In the genomic region with DNA sequence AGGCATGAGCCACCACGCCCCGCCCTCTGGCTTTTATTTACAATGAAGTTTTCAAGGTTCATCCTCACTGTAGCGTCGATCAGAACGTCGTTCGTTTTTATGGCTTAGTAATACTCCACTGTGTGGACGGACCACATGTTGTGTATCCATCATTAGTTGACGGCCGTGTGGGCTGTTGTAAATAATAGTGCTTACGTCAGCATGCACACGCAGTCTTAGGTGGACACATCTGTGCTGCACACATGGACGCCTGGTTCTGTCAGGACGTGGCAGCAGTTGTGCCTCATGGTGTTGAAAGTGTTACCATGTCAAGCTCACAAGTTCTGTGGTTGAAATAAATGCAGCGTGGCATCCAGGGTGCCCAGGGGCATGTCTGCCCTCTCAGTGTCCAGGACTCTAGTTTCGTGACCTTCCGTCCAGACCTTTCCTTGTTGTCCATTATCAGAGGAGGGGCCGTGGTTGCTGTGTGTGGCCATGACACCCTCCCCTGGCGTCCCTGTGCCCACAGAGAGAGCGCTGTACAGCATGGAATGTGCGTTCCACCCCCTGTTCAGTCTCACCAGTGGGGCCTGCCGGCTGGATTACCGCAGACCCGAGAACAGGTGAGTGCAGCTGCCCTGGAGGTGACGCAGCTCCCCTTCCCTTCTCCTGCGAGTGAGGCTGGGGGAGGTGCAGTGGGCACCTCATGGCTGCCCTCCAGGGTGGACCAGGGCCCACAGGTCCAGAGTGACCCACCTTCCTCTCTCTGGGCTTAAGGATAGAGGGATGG, we compare ENCODE assay signal across 15 cellular contexts. TPM values are rescaled to one million over a fixed set of nuclear protein-coding genes. Genes with fewer than 3 reads are reported as not detected.
DNase-seq lines count a peak whose midpoint lies in the region; ATAC-seq, FAIRE-seq and TF ChIP-seq lines count a peak whose summit lies in the region.
"Had no signal": no experiment of that assay in that cellular context is flagged by ENCODE, and none has a peak within 500 bp of the region (broad histone marks: within the 10 kb centered on the region; RNA-seq: fewer than 3 reads in every experiment).

No MANE protein-coding gene starts in this region.

- H4K20me1 ChIP-seq in HepG2 (ENCODE audit: insufficient read depth, low read length) = peaks cover 5% of the 10 kb centered on the region; the same call in 1 of the 2 replicates

- TF ChIP-seq POLR2A in HepG2 (IDR thresholded peaks at IDR 0.05; ENCODE audit: insufficient read depth in 1 of 2, low read depth in 2 of 2, low read length in 2 of 2) = peak in 1 of 2 experiments; percentile 33; a peak in 1 of 4 replicates
- no peak for TF ChIP-seq POLR2A in right lobe of liver (IDR thresholded peaks at IDR 0.05)

- no peak overlapping the region for H3K27ac ChIP-seq in HepG2 (ENCODE audit: extremely low read length, insufficient read depth, low read length)
- no peak overlapping the region for H3K27ac ChIP-seq in right lobe of liver
- H3K27ac ChIP-seq in neuronal stem cell (replicated peaks; ENCODE audit: low read length) = no peak overlapping the region

- no peak overlapping the region for H3K4me3 ChIP-seq in HepG2 (replicated peaks in 1 of 3; ENCODE audit: insufficient read depth in 1 of 3, low read depth in 2 of 3, low read length in 3 of 3)
- no peak overlapping the region for H3K4me3 ChIP-seq in right lobe of liver
- no peak overlapping the region for H3K4me3 ChIP-seq in bronchial epithelial cell (ENCODE audit: low read depth, low read length)
- no peak overlapping the region for H3K4me3 ChIP-seq in neuronal stem cell (ENCODE audit: low read length in 2 of 2)

- intact Hi-C loops in HepG2 (cut with micrococcal nuclease; ENCODE audit: unreplicated experiment) (no loop called here), right lobe of liver (cut with DNase I) (no loop called here)

- no peak for TF ChIP-seq RAD21 in HepG2 (CRISPR knock-in tag; IDR thresholded peaks at IDR 0.05)

- peaks cover 54 to 89% of the 10 kb centered on the region in 2 experiments for H3K36me3 ChIP-seq in HepG2 (replicated peaks in 1 of 2; ENCODE audit: control insufficient read depth in 1 of 2, insufficient read depth in 2 of 2, low read length in 2 of 2)
- peaks cover 0 to 87% (median 32%) of the 10 kb centered on the region in 4 donors for H3K36me3 ChIP-seq in right lobe of liver
- peaks cover 40% of the 10 kb centered on the region for H3K36me3 ChIP-seq in bronchial epithelial cell (ENCODE audit: control insufficient read depth, insufficient read depth, low read length)
- H3K36me3 ChIP-seq in neuronal stem cell (replicated peaks in 1 of 2; ENCODE audit: control insufficient read depth in 2 of 2, insufficient read depth in 2 of 2, low read length in 2 of 2) = peaks cover 50 to 95% of the 10 kb centered on the region in 2 donors

- H2BK120ac ChIP-seq in neuronal stem cell (ENCODE audit: low read depth, low read length) = no peak overlapping the region

- POLR2A ChIA-PET in HepG2 (lab: Yijun Ruan, JAX) = no interaction called here

- H3K4ac ChIP-seq in neuronal stem cell (ENCODE audit: low read length) = no peak overlapping the region

- no TSS peak for BruUV-seq in HepG2 (replicated peaks; lab: Mats Ljungman, UMichigan)

- H3K27me3 ChIP-seq in HepG2 (ENCODE audit: control insufficient read depth in 1 of 2, insufficient read depth in 2 of 2, low read length in 2 of 2) (no peaks in the 10 kb centered on the region), right lobe of liver (no peaks in the 10 kb centered on the region), bronchial epithelial cell (ENCODE audit: control insufficient read depth, insufficient read depth, low read length) (no peaks in the 10 kb centered on the region), neuronal stem cell (ENCODE audit: control insufficient read depth in 3 of 3, insufficient read depth in 3 of 3, low read depth in 1 of 3, low read length in 3 of 3) (no peaks in the 10 kb centered on the region)

- FAIRE-seq in HepG2 (lab: Jason Lieb, UNC) (no peak), bronchial epithelial cell (lab: Jason Lieb, UNC) (peak; percentile 95)
- FAIRE-seq: GM18507, H54 had no signal

- no peak overlapping the region for H2AK5ac ChIP-seq in neuronal stem cell (ENCODE audit: low read depth, low read length)

- no peak overlapping the region for H2BK15ac ChIP-seq in neuronal stem cell (ENCODE audit: low read length)

- CTCF ChIA-PET in HepG2 (lab: Yijun Ruan, JAX; ENCODE audit: low intra/inter-chr PET ratio, low total read pairs) = no interaction called here

- H3K4me2 ChIP-seq in HepG2 (ENCODE audit: low read depth, low read length) (no peak overlapping the region), neuronal stem cell (ENCODE audit: insufficient read depth, low read length, poor library complexity, severe bottlenecking) (no peak overlapping the region)

- H3K79me2 ChIP-seq in HepG2 (ENCODE audit: insufficient read depth, low read length) = no peaks in the 10 kb centered on the region

- peak overlapping the region; percentile 5 for H3K23ac ChIP-seq in neuronal stem cell (ENCODE audit: low read depth, low read length, poor library complexity)

- H3K9ac ChIP-seq in HepG2 (ENCODE audit: insufficient read depth, low read depth, low read length) = no peak overlapping the region
- H3K9ac ChIP-seq in neuronal stem cell (ENCODE audit: low read depth, low read length, poor library complexity) = no peak overlapping the region

- no peak overlapping the region for H2BK12ac ChIP-seq in neuronal stem cell (ENCODE audit: low read length)

- no peak overlapping the region for H3K14ac ChIP-seq in neuronal stem cell (ENCODE audit: low read length)

- H3K9me3 ChIP-seq in HepG2 (ENCODE audit: low read length) (no peaks in the 10 kb centered on the region), right lobe of liver (no peaks in the 10 kb centered on the region), neuronal stem cell (replicated peaks in 1 of 2; ENCODE audit: control insufficient read depth in 2 of 2, insufficient read depth in 1 of 2, low read depth in 1 of 2, low read length in 2 of 2) (no peaks in the 10 kb centered on the region)

- TF ChIP-seq EP300 in HepG2 (IDR thresholded peaks at IDR 0.05; ENCODE audit: low read depth in 2 of 2, low read length in 2 of 2) = no peak
- TF ChIP-seq EP300 in HepG2 (CRISPR knock-in tag; IDR thresholded peaks at IDR 0.05; ENCODE audit: borderline replicate concordance) = no peak

- WGBS in HepG2 (ENCODE audit: low lambda C conversion rate) = 95% methylated on average over 26 of the region's 26 CpGs
- WGBS in right lobe of liver (ENCODE audit: insufficient coverage, low coverage, low lambda C conversion rate, missing lambda C conversion rate) = 90% methylated on average over 13 of the region's 26 CpGs
- no CpG with 5 or more reads among the region's 26 CpGs for WGBS in neuronal stem cell (ENCODE audit: extremely low coverage in 2 of 2, insufficient read length in 2 of 2, insufficient replicate concordance in 1 of 2), 2 donors

- no peak overlapping the region for H2BK5ac ChIP-seq in neuronal stem cell (ENCODE audit: low read length)

- H4K91ac ChIP-seq in neuronal stem cell (ENCODE audit: low read depth, low read length, poor library complexity) = no peak overlapping the region

- no peak for DNase-seq in HepG2 (ENCODE audit: low spot score)
- no peak for DNase-seq in right lobe of liver
- DNase-seq in bronchial epithelial cell (ENCODE audit: low read depth) = no peak
- no peak for DNase-seq in neuronal stem cell (ENCODE audit: low spot score)
- DNase-seq in SW480 (ENCODE audit: low spot score) = no peak
- no peak for DNase-seq in activated naive CD4-positive, alpha-beta T cell treated with anti-CD3 and anti-CD28 coated beads, Interleukin-2, amount 50 U/mL, for 16 hours
- DNase-seq in iPS-NIHi11 (ENCODE audit: low spot score) = no peak
- DNase-seq: 8988T; ACHN; C1 segment of cervical spinal cord; Calu3; CD4-positive, alpha-beta T cell; DMS 273 treated with DMSO at 0.1 percent for 48 hours had no signal

- H3K4me1 ChIP-seq in HepG2 (ENCODE audit: insufficient read depth, low read length) (no peaks in the 10 kb centered on the region), right lobe of liver (no peaks in the 10 kb centered on the region), neuronal stem cell (ENCODE audit: control insufficient read depth in 2 of 2, insufficient read depth in 1 of 2, low read depth in 1 of 2, low read length in 2 of 2) (no peaks in the 10 kb centered on the region)

- in situ Hi-C loops in HepG2 (cut with HindIII; ENCODE audit: extremely low pct_ligation_motif_present, low pct_unique_long_range_greater_than_20kb) = no loop called here

- no peak overlapping the region for H3K18ac ChIP-seq in neuronal stem cell (ENCODE audit: low read length)

- H3K79me1 ChIP-seq in neuronal stem cell (ENCODE audit: low read depth, low read length) = peaks cover 6% of the 10 kb centered on the region

- H2AFZ ChIP-seq in HepG2 (ENCODE audit: low read length) (no peak overlapping the region), neuronal stem cell (ENCODE audit: low read length) (no peak overlapping the region)

- ATAC-seq in HepG2 (no peak), right lobe of liver (no peak)

- TF ChIP-seq CTCF in HepG2 (CRISPR knock-in tag; IDR thresholded peaks at IDR 0.05) (no peak), right lobe of liver (IDR thresholded peaks at IDR 0.05) (no peak), bronchial epithelial cell (IDR thresholded peaks at IDR 0.05; ENCODE audit: insufficient read depth, low read length, severe bottlenecking) (no peak)

- H4K8ac ChIP-seq in neuronal stem cell (ENCODE audit: low read depth, low read length) = no peak overlapping the region

RNA-seq across cellular contexts. Expression of a gene that starts 22.3 kb away (rescaled TPM):
- total RNA-seq in HepG2 (2016; rRNA removed; fragmentation: Illumina TruSeq; extraction: Trizol) (98.4 and 138 TPM in 2 replicates), right lobe of liver (10 to 100 TPM; 66.6 to 91.6 (median 77.9) TPM), bronchial epithelial cell (69.5 and 140 TPM in 2 replicates)
- total RNA-seq in HepG2 (2016; cell fraction: cytosol; rRNA removed; fragmentation: Illumina TruSeq; extraction: Trizol; ENCODE audit: low read depth) = 70.6 and 87.2 TPM in 2 replicates
- 75.7 and 144 TPM in 2 replicates for total RNA-seq in HepG2 (2016; cell fraction: insoluble cytoplasmic fraction; rRNA removed; fragmentation: Illumina TruSeq; extraction: Trizol)
- 50.6 and 58.6 TPM in 2 replicates for total RNA-seq in HepG2 (2016; cell fraction: membrane; rRNA removed; fragmentation: Illumina TruSeq; extraction: Trizol)
- 110 and 124 TPM in 2 replicates for total RNA-seq in HepG2 (2016; cell fraction: nucleus; rRNA removed; fragmentation: Illumina TruSeq; extraction: Trizol)
- 206 and 274 TPM in 2 replicates for polyA plus RNA-seq in HepG2 (2011; rRNA removed)
- 65.2 and 80.6 TPM in 2 replicates for polyA plus RNA-seq in HepG2 (2011; cell fraction: cytosol; rRNA removed)
- 1,625 and 1,754 TPM in 2 replicates for polyA plus RNA-seq in HepG2 (2011; cell fraction: nucleus; rRNA removed)
- 188 and 209 TPM in 2 replicates for polyA plus RNA-seq in HepG2 (2012)
- 17.8 and 22.1 TPM in 2 replicates for polyA plus RNA-seq in HepG2 (2016; cell fraction: cytosol; fragmentation: Illumina TruSeq; extraction: Trizol; ENCODE audit: low read depth)
- polyA plus RNA-seq in HepG2 (2016; cell fraction: insoluble cytoplasmic fraction; fragmentation: Illumina TruSeq; extraction: Trizol; ENCODE audit: low read depth) = 69.5 and 77.6 TPM in 2 replicates
- polyA plus RNA-seq in HepG2 (2016; cell fraction: membrane; fragmentation: Illumina TruSeq; extraction: Trizol; ENCODE audit: low read depth) = 24.7 and 32.6 TPM in 2 replicates
- polyA plus RNA-seq in HepG2 (2016; cell fraction: nucleus; fragmentation: Illumina TruSeq; extraction: Trizol; ENCODE audit: insufficient read depth, low read depth) = 312 and 330 TPM in 2 replicates
- polyA minus RNA-seq in HepG2 (2011; rRNA and poly(A)+ RNA removed; ENCODE audit: low replicate concordance) = 107 and 121 TPM in 2 replicates
- 35.2 and 43.3 TPM in 2 replicates for polyA minus RNA-seq in HepG2 (2011; cell fraction: cytosol; rRNA and poly(A)+ RNA removed)
- polyA minus RNA-seq in HepG2 (2011; cell fraction: nucleus; rRNA and poly(A)+ RNA removed) = 166 and 179 TPM in 2 replicates
- 136 TPM for polyA plus RNA-seq in neuronal stem cell (2013, experiment 1 of 2)
- 136 TPM for polyA plus RNA-seq in neuronal stem cell (2013, experiment 2 of 2)

RNA-seq across cellular contexts. Expression of a gene that starts 23.0 kb away (rescaled TPM):
- total RNA-seq in HepG2 (2016; rRNA removed; fragmentation: Illumina TruSeq; extraction: Trizol) = 7.2 and 9.1 TPM in 2 replicates
- total RNA-seq in HepG2 (2016; cell fraction: cytosol; rRNA removed; fragmentation: Illumina TruSeq; extraction: Trizol; ENCODE audit: low read depth) = 3.5 and 3.7 TPM in 2 replicates
- 8.1 and 8.7 TPM in 2 replicates for total RNA-seq in HepG2 (2016; cell fraction: insoluble cytoplasmic fraction; rRNA removed; fragmentation: Illumina TruSeq; extraction: Trizol)
- 8.1 and 9.5 TPM in 2 replicates for total RNA-seq in HepG2 (2016; cell fraction: membrane; rRNA removed; fragmentation: Illumina TruSeq; extraction: Trizol)
- total RNA-seq in HepG2 (2016; cell fraction: nucleus; rRNA removed; fragmentation: Illumina TruSeq; extraction: Trizol) = 7.2 and 7.7 TPM in 2 replicates
- 14.8 and 20.0 TPM in 2 replicates for polyA plus RNA-seq in HepG2 (2011; rRNA removed)
- polyA plus RNA-seq in HepG2 (2011; cell fraction: cytosol; rRNA removed) = 14.8 and 18.9 TPM in 2 replicates
- 89.3 and 96.4 TPM in 2 replicates for polyA plus RNA-seq in HepG2 (2011; cell fraction: nucleus; rRNA removed)
- 6.5 and 12.0 TPM in 2 replicates for polyA plus RNA-seq in HepG2 (2012)
- 2.9 and 3.1 TPM in 2 replicates for polyA plus RNA-seq in HepG2 (2016; cell fraction: cytosol; fragmentation: Illumina TruSeq; extraction: Trizol; ENCODE audit: low read depth)
- 6.7 and 7.1 TPM in 2 replicates for polyA plus RNA-seq in HepG2 (2016; cell fraction: insoluble cytoplasmic fraction; fragmentation: Illumina TruSeq; extraction: Trizol; ENCODE audit: low read depth)
- polyA plus RNA-seq in HepG2 (2016; cell fraction: membrane; fragmentation: Illumina TruSeq; extraction: Trizol; ENCODE audit: low read depth) = 6.5 and 7.5 TPM in 2 replicates
- 17.7 and 19.3 TPM in 2 replicates for polyA plus RNA-seq in HepG2 (2016; cell fraction: nucleus; fragmentation: Illumina TruSeq; extraction: Trizol; ENCODE audit: insufficient read depth, low read depth)
- polyA minus RNA-seq in HepG2 (2011; rRNA and poly(A)+ RNA removed; ENCODE audit: low replicate concordance) = 23.7 and 30.7 TPM in 2 replicates
- 5.4 and 5.5 TPM in 2 replicates for polyA minus RNA-seq in HepG2 (2011; cell fraction: cytosol; rRNA and poly(A)+ RNA removed)
- polyA minus RNA-seq in HepG2 (2011; cell fraction: nucleus; rRNA and poly(A)+ RNA removed) = 16.0 and 17.0 TPM in 2 replicates
- 1 to 10 TPM in 2 of 6 experiments, under 1 TPM in 4; 0.31 to 1.6 (median 0.77) TPM for total RNA-seq in right lobe of liver
- total RNA-seq in bronchial epithelial cell = 1.6 and 4.1 TPM in 2 replicates
- 2.1 TPM for polyA plus RNA-seq in neuronal stem cell (2013, experiment 1 of 2)
- polyA plus RNA-seq in neuronal stem cell (2013, experiment 2 of 2) = 2.1 TPM

RNA-seq across cellular contexts. Expression of a gene that starts 27.5 kb away (rescaled TPM):
- 161 and 185 TPM in 2 replicates for total RNA-seq in HepG2 (2016; rRNA removed; fragmentation: Illumina TruSeq; extraction: Trizol)
- 94.2 and 96.8 TPM in 2 replicates for total RNA-seq in HepG2 (2016; cell fraction: cytosol; rRNA removed; fragmentation: Illumina TruSeq; extraction: Trizol; ENCODE audit: low read depth)
- 145 and 195 TPM in 2 replicates for total RNA-seq in HepG2 (2016; cell fraction: insoluble cytoplasmic fraction; rRNA removed; fragmentation: Illumina TruSeq; extraction: Trizol)
- 140 and 142 TPM in 2 replicates for total RNA-seq in HepG2 (2016; cell fraction: membrane; rRNA removed; fragmentation: Illumina TruSeq; extraction: Trizol)
- total RNA-seq in HepG2 (2016; cell fraction: nucleus; rRNA removed; fragmentation: Illumina TruSeq; extraction: Trizol) = 81.3 and 94.7 TPM in 2 replicates
- 110 and 152 TPM in 2 replicates for polyA plus RNA-seq in HepG2 (2011; rRNA removed)
- 84.2 and 120 TPM in 2 replicates for polyA plus RNA-seq in HepG2 (2011; cell fraction: cytosol; rRNA removed)
- polyA plus RNA-seq in HepG2 (2011; cell fraction: nucleus; rRNA removed) = 168 and 179 TPM in 2 replicates
- polyA plus RNA-seq in HepG2 (2012) = 45.2 and 119 TPM in 2 replicates
- 63.1 and 64.3 TPM in 2 replicates for polyA plus RNA-seq in HepG2 (2016; cell fraction: cytosol; fragmentation: Illumina TruSeq; extraction: Trizol; ENCODE audit: low read depth)
- 127 and 159 TPM in 2 replicates for polyA plus RNA-seq in HepG2 (2016; cell fraction: insoluble cytoplasmic fraction; fragmentation: Illumina TruSeq; extraction: Trizol; ENCODE audit: low read depth)
- 87.3 and 99.0 TPM in 2 replicates for polyA plus RNA-seq in HepG2 (2016; cell fraction: membrane; fragmentation: Illumina TruSeq; extraction: Trizol; ENCODE audit: low read depth)
- polyA plus RNA-seq in HepG2 (2016; cell fraction: nucleus; fragmentation: Illumina TruSeq; extraction: Trizol; ENCODE audit: insufficient read depth, low read depth) = 138 and 154 TPM in 2 replicates
- 34.9 and 340 TPM in 2 replicates for polyA minus RNA-seq in HepG2 (2011; rRNA and poly(A)+ RNA removed; ENCODE audit: low replicate concordance)
- 99.4 and 107 TPM in 2 replicates for polyA minus RNA-seq in HepG2 (2011; cell fraction: cytosol; rRNA and poly(A)+ RNA removed)
- polyA minus RNA-seq in HepG2 (2011; cell fraction: nucleus; rRNA and poly(A)+ RNA removed) = 34.8 and 42.6 TPM in 2 replicates
- under 1 TPM in 4 of 6 experiments, not detected in 2; 0.13 to 0.86 (median 0.36) TPM for total RNA-seq in right lobe of liver
- 23.7 and 24.5 TPM in 2 replicates for total RNA-seq in bronchial epithelial cell
- 121 TPM for polyA plus RNA-seq in neuronal stem cell (2013, experiment 1 of 2)
- polyA plus RNA-seq in neuronal stem cell (2013, experiment 2 of 2) = 119 TPM

RNA-seq across cellular contexts. Expression of a gene that starts 52.9 kb away (rescaled TPM):
- total RNA-seq in HepG2 (2016; rRNA removed; fragmentation: Illumina TruSeq; extraction: Trizol) = 98.5 and 107 TPM in 2 replicates
- 134 and 176 TPM in 2 replicates for total RNA-seq in HepG2 (2016; cell fraction: cytosol; rRNA removed; fragmentation: Illumina TruSeq; extraction: Trizol; ENCODE audit: low read depth)
- 103 and 113 TPM in 2 replicates for total RNA-seq in HepG2 (2016; cell fraction: insoluble cytoplasmic fraction; rRNA removed; fragmentation: Illumina TruSeq; extraction: Trizol)
- total RNA-seq in HepG2 (2016; cell fraction: membrane; rRNA removed; fragmentation: Illumina TruSeq; extraction: Trizol) = 127 and 160 TPM in 2 replicates
- 48.8 and 61.5 TPM in 2 replicates for total RNA-seq in HepG2 (2016; cell fraction: nucleus; rRNA removed; fragmentation: Illumina TruSeq; extraction: Trizol)
- polyA plus RNA-seq in HepG2 (2011; rRNA removed) = 98.2 and 108 TPM in 2 replicates
- 100 and 138 TPM in 2 replicates for polyA plus RNA-seq in HepG2 (2011; cell fraction: cytosol; rRNA removed)
- polyA plus RNA-seq in HepG2 (2011; cell fraction: nucleus; rRNA removed) = 490 and 545 TPM in 2 replicates
- 37.2 and 56.0 TPM in 2 replicates for polyA plus RNA-seq in HepG2 (2012)
- polyA plus RNA-seq in HepG2 (2016; cell fraction: cytosol; fragmentation: Illumina TruSeq; extraction: Trizol; ENCODE audit: low read depth) = 170 and 205 TPM in 2 replicates
- polyA plus RNA-seq in HepG2 (2016; cell fraction: insoluble cytoplasmic fraction; fragmentation: Illumina TruSeq; extraction: Trizol; ENCODE audit: low read depth) = 116 and 132 TPM in 2 replicates
- polyA plus RNA-seq in HepG2 (2016; cell fraction: membrane; fragmentation: Illumina TruSeq; extraction: Trizol; ENCODE audit: low read depth) = 126 and 153 TPM in 2 replicates
- 123 and 136 TPM in 2 replicates for polyA plus RNA-seq in HepG2 (2016; cell fraction: nucleus; fragmentation: Illumina TruSeq; extraction: Trizol; ENCODE audit: insufficient read depth, low read depth)
- 22.3 and 116 TPM in 2 replicates for polyA minus RNA-seq in HepG2 (2011; rRNA and poly(A)+ RNA removed; ENCODE audit: low replicate concordance)
- polyA minus RNA-seq in HepG2 (2011; cell fraction: cytosol; rRNA and poly(A)+ RNA removed) = 31.8 and 36.4 TPM in 2 replicates
- polyA minus RNA-seq in HepG2 (2011; cell fraction: nucleus; rRNA and poly(A)+ RNA removed) = 46.0 and 51.1 TPM in 2 replicates
- 10 to 100 TPM; 16.7 to 44.1 (median 20.7) TPM for total RNA-seq in right lobe of liver
- 62.9 and 80.6 TPM in 2 replicates for total RNA-seq in bronchial epithelial cell
- polyA plus RNA-seq in neuronal stem cell (2013, experiment 1 of 2) = 52.9 TPM
- 52.2 TPM for polyA plus RNA-seq in neuronal stem cell (2013, experiment 2 of 2)

Comparison
In these comparisons a context has a peak if more than half of its experiments do, and no peak if none do; other contexts are left out.
1. RNA of a gene that starts 27.5 kb away (total RNA-seq): 81.3 to 195 TPM in HepG2 and 23.7 to 24.5 TPM in bronchial epithelial cell; 0.13 to 0.86 TPM in right lobe of liver; every median in the first group is over 10 times any median in the second.